8 cellular contexts compared by ENCODE assay signal in the genomic region with DNA sequence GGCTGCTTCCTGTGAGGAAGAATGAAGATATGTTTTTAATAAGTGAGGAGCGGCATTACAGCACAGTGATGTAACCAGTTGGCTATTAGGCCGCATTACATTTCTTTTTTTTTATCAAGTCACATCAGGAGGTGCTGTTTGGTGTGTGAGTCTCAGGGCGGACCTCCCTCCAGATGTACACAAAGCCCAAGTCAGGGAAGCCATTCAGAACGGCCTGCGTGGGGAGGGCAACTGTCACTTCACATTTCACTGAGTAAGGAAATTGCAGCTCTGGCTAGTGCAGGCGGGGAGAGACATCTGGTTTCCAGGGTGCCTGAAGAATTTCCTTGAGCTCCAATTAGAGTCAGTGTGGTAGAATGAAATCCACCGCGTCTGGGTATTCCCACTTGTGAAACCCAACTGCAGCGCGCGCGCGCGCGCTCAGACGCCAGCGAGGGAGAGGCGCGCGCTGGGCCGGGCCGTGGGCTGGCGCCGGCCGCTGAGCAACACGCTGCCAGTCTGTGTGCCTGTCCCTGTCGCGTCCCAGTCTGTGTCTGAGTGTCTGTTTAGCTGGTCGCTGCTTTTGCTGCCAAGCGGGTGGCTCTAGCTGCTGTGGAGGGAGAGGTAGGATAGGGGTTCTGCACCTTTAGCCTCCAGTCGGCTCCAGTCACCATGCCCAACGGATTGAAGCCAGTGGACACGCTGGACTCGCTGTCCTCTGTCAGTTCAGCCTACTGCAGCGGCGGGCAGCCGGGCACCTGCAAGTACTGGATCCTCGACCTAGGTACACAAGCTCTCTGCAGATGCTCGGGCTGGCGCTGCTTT.
DNase-seq lines count a peak whose midpoint lies in the region; ATAC-seq and TF ChIP-seq lines count a peak whose summit lies in the region.

No MANE protein-coding gene starts in this region.

- H3K36me3 ChIP-seq in SJCRH30: peaks cover 6% of the 10 kb centered on the region; the same call in 1 of the 2 replicates

- intact Hi-C loops in activated CD4-positive, alpha-beta T cell treated with anti-CD3 and anti-CD28 coated beads, Interleukin-2, amount 10 ng/mL, durations not matched to agents 24 days and 14 days (cut with micrococcal nuclease): no loop called here

- H3K36me3 Mint-ChIP-seq in activated CD4-positive, alpha-beta T cell treated with anti-CD3 and anti-CD28 coated beads, Interleukin-2, amount 10 ng/mL, durations not matched to agents 24 days and 14 days (ENCODE audit: low read depth): peaks cover 2% of the 10 kb centered on the region

- H3K4me1 ChIP-seq in SJCRH30: peaks cover 16% of the 10 kb centered on the region

- H3K9me3 ChIP-seq in SJCRH30 (replicated peaks): no peaks in the 10 kb centered on the region

- peaks cover 3% of the 10 kb centered on the region for H3K9me3 Mint-ChIP-seq in activated CD4-positive, alpha-beta T cell treated with anti-CD3 and anti-CD28 coated beads, Interleukin-2, amount 10 ng/mL, durations not matched to agents 24 days and 14 days

- DNase-seq in AG08396 (ENCODE audit: low spot score) (peak; percentile 85), SJCRH30 (peak; percentile 71 to 82), fibroblast of villous mesenchyme (ENCODE audit: low read depth) (peak; percentile 96), omental fat pad (ENCODE audit: low spot score) (no peak), activated gamma-delta T cell (lab: John Stamatoyannopoulos, UW) (no peak)
- no peak for DNase-seq in activated CD4-positive, alpha-beta T cell treated with anti-CD3 and anti-CD28 coated beads, Interleukin-2, amount 10 ng/mL, durations not matched to agents 24 days and 14 days

- peak overlapping the region; percentile 58 for H3K4me3 ChIP-seq in SJCRH30
- H3K4me3 ChIP-seq in fibroblast of villous mesenchyme (ENCODE audit: low read depth, low read length): peak overlapping the region; percentile 73

- H3K27me3 ChIP-seq in SJCRH30: no peaks in the 10 kb centered on the region

- peak; percentile 92 for ATAC-seq in omental fat pad (ENCODE audit: low FRiP score)
- no peak for ATAC-seq in GM18909 (IDR thresholded peaks at IDR 0.05; ENCODE audit: poor library complexity, unreplicated experiment)
- no peak for ATAC-seq in GM18907 (IDR thresholded peaks at IDR 0.05; ENCODE audit: unreplicated experiment)

- H3K4me3 Mint-ChIP-seq in activated CD4-positive, alpha-beta T cell treated with anti-CD3 and anti-CD28 coated beads, Interleukin-2, amount 10 ng/mL, durations not matched to agents 24 days and 14 days: no peak overlapping the region

- H3K27ac ChIP-seq in SJCRH30: peak overlapping the region; percentile 34; the same call in 1 of the 2 replicates

- no peak overlapping the region for H3K27ac Mint-ChIP-seq in activated CD4-positive, alpha-beta T cell treated with anti-CD3 and anti-CD28 coated beads, Interleukin-2, amount 10 ng/mL, durations not matched to agents 24 days and 14 days

- peaks cover 27% of the 10 kb centered on the region for H3K4me1 Mint-ChIP-seq in activated CD4-positive, alpha-beta T cell treated with anti-CD3 and anti-CD28 coated beads, Interleukin-2, amount 10 ng/mL, durations not matched to agents 24 days and 14 days

- no peak for TF ChIP-seq CTCF in fibroblast of villous mesenchyme (IDR thresholded peaks at IDR 0.05; ENCODE audit: insufficient read depth, low read depth, low read length)
- no peak for TF ChIP-seq CTCF in omental fat pad (IDR thresholded peaks at IDR 0.05)

- H3K27me3 Mint-ChIP-seq in activated CD4-positive, alpha-beta T cell treated with anti-CD3 and anti-CD28 coated beads, Interleukin-2, amount 10 ng/mL, durations not matched to agents 24 days and 14 days: peaks cover 6% of the 10 kb centered on the region

Comparison
In these comparisons a context has a peak if more than half of its experiments do, and no peak if none do; other contexts are left out.
1. DNase-seq: peak in AG08396 (single experiment), SJCRH30 (2 of 2) and fibroblast of villous mesenchyme (single experiment); none in omental fat pad (single experiment), activated CD4-positive, alpha-beta T cell treated with anti-CD3 and anti-CD28 coated beads, Interleukin-2, amount 10 ng/mL, durations not matched to agents 24 days and 14 days (single experiment) and activated gamma-delta T cell (single experiment).